8 cellular contexts compared by ENCODE assay signal in the genomic region with DNA sequence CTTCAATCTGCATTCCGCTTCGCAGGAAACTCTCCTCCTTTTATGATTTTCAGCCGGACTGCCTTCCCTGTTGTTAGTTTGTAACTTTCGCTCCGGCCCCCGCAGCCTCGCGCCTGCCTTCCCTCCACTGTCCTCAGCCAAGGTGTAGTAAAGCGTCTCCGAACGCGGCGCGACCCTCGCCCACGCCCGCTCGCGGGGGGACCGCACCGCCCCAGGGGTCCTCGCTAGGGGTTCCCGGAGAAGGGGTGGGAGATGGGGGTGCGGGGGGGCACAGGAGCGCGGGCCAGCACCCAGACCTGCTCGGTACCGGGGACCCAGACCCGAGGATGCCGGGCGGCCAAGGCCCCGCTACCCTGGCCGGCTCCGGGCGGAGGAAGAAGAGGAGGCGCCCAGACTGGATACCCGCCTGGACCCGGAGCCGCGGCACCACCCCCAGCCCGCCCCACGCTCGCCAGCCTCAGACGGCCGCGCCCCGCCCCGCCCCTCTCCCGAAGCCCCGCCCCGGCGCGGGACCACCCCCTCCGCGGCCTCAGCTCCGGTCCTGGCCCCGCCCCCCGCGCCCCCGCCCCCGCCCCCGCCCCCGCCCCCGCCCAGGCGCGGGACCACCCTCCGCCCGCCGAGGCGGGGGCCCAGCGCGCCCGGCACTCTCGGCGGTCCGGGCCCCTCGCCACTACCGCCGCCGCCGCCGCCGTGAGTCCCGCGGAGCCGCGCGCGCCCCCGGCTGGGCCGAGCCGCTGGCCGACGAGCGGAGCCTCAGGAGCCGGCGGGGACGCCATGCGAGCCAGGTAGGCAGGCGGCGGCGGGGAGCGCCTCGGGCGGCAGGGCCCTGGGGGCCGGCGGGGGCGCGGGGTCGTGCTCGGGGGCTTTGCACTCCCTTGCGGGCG. TPM values are rescaled to one million over a fixed set of nuclear protein-coding genes. Genes with fewer than 3 reads are reported as not detected.
DNase-seq lines count a peak whose midpoint lies in the region; ATAC-seq and TF ChIP-seq lines count a peak whose summit lies in the region.

A gene with protein sequence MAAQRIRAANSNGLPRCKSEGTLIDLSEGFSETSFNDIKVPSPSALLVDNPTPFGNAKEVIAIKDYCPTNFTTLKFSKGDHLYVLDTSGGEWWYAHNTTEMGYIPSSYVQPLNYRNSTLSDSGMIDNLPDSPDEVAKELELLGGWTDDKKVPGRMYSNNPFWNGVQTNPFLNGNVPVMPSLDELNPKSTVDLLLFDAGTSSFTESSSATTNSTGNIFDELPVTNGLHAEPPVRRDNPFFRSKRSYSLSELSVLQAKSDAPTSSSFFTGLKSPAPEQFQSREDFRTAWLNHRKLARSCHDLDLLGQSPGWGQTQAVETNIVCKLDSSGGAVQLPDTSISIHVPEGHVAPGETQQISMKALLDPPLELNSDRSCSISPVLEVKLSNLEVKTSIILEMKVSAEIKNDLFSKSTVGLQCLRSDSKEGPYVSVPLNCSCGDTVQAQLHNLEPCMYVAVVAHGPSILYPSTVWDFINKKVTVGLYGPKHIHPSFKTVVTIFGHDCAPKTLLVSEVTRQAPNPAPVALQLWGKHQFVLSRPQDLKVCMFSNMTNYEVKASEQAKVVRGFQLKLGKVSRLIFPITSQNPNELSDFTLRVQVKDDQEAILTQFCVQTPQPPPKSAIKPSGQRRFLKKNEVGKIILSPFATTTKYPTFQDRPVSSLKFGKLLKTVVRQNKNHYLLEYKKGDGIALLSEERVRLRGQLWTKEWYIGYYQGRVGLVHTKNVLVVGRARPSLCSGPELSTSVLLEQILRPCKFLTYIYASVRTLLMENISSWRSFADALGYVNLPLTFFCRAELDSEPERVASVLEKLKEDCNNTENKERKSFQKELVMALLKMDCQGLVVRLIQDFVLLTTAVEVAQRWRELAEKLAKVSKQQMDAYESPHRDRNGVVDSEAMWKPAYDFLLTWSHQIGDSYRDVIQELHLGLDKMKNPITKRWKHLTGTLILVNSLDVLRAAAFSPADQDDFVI (plus strand): TSS at position 632 of the 884 bp plus-strand sequence. CDS start 82,986 bp downstream, outside the sequence.

- peak within 1 kb of the TSS; percentile 99 for H3K4me3 ChIP-seq in endodermal cell (ENCODE audit: low read length)
- H3K4me3 ChIP-seq in lung = peak within 1 kb of the TSS; percentile 73

- CTCF ChIA-PET in activated CD4-positive, alpha-beta T cell treated with anti-CD3 and anti-CD28 coated beads, Interleukin-2, amount 10 ng/mL, durations not matched to agents 7 days and 5 days (lab: Charles Lee) = no interaction called here

- DNase-seq in COLO668 (lab: John Stamatoyannopoulos, UW; ENCODE audit: unreplicated experiment) = peak; percentile 89
- DNase-seq in NCI-H1048 (lab: John Stamatoyannopoulos, UW) = peak; percentile 18
- DNase-seq in activated CD4-positive, alpha-beta T cell treated with anti-CD3 and anti-CD28 coated beads, Interleukin-2, amount 10 ng/mL, durations not matched to agents 7 days and 5 days = peak; percentile 42
- peak; percentile 95 for DNase-seq in endodermal cell
- DNase-seq in lung (ENCODE audit: low spot score) = peak; percentile 77
- DNase-seq in stimulated activated CD8-positive, alpha-beta memory T cell treated with anti-CD3 and anti-CD28 coated beads, Interleukin-12 subunit alpha, Interleukin-12 subunit beta, amount 100 ng/mL, for 24 hours (ENCODE audit: extremely low read depth) = peak; percentile 10

- POLR2A ChIA-PET in activated CD4-positive, alpha-beta T cell treated with anti-CD3 and anti-CD28 coated beads, Interleukin-2, amount 10 ng/mL, durations not matched to agents 7 days and 5 days (lab: Charles Lee) = no interaction called here

- peaks cover 11% of the 10 kb centered on the region for H3K4me1 ChIP-seq in endodermal cell (ENCODE audit: control insufficient read depth, insufficient read depth, low read length)
- peaks cover 8 to 10% of the 10 kb centered on the region in 2 donors for H3K4me1 ChIP-seq in lung (ENCODE audit: control insufficient read depth in 2 of 2, insufficient read depth in 2 of 2, low read length in 2 of 2)

- H3K9me3 Mint-ChIP-seq in activated CD4-positive, alpha-beta T cell treated with anti-CD3 and anti-CD28 coated beads, Interleukin-2, amount 10 ng/mL, durations not matched to agents 7 days and 5 days = no peaks in the 10 kb centered on the region
- no peaks in the 10 kb centered on the region for H3K9me3 Mint-ChIP-seq in endodermal cell

- no peaks in the 10 kb centered on the region for H3K9me3 ChIP-seq in endodermal cell (ENCODE audit: control insufficient read depth, low read length)
- H3K9me3 ChIP-seq in lung (ENCODE audit: control insufficient read depth in 2 of 2, insufficient read depth in 1 of 2, low read length in 1 of 2) = no peaks in the 10 kb centered on the region

- peaks cover 7% of the 10 kb centered on the region for H3K4me1 Mint-ChIP-seq in activated CD4-positive, alpha-beta T cell treated with anti-CD3 and anti-CD28 coated beads, Interleukin-2, amount 10 ng/mL, durations not matched to agents 7 days and 5 days
- H3K4me1 Mint-ChIP-seq in endodermal cell = peaks cover 45% of the 10 kb centered on the region

- no peak within 1 kb of the TSS for H3K27ac Mint-ChIP-seq in activated CD4-positive, alpha-beta T cell treated with anti-CD3 and anti-CD28 coated beads, Interleukin-2, amount 10 ng/mL, durations not matched to agents 7 days and 5 days
- peak within 1 kb of the TSS; percentile 92 for H3K27ac Mint-ChIP-seq in endodermal cell

- ATAC-seq in lung (ENCODE audit: insufficient read depth, low FRiP score) (peak; percentile 84), HG03097 (IDR thresholded peaks at IDR 0.05; ENCODE audit: low FRiP score, unreplicated experiment) (no peak), HG03378 (IDR thresholded peaks at IDR 0.05; ENCODE audit: unreplicated experiment) (no peak)

- H3K27ac ChIP-seq in endodermal cell (ENCODE audit: low read depth, low read length) (peak within 1 kb of the TSS; percentile 66), lung (ENCODE audit: low read depth in 1 of 2, low read length in 1 of 2) (peak within 1 kb of the TSS; percentile 68 to 85)

- TF ChIP-seq CTCF in endodermal cell (conservative IDR thresholded peaks at IDR 0.05) (no peak), lung (IDR thresholded peaks at IDR 0.05; ENCODE audit: control extremely low read depth, extremely low read depth) (no peak)

- peaks cover 7% of the 10 kb centered on the region for H3K27me3 ChIP-seq in endodermal cell (ENCODE audit: control insufficient read depth, insufficient read depth, low read length, poor library complexity, severe bottlenecking)
- H3K27me3 ChIP-seq in lung (ENCODE audit: control insufficient read depth, insufficient read depth) = no peaks in the 10 kb centered on the region

- H3K4me3 Mint-ChIP-seq in activated CD4-positive, alpha-beta T cell treated with anti-CD3 and anti-CD28 coated beads, Interleukin-2, amount 10 ng/mL, durations not matched to agents 7 days and 5 days = peak within 1 kb of the TSS; percentile 73
- H3K4me3 Mint-ChIP-seq in endodermal cell = peak within 1 kb of the TSS; percentile 82

- H3K36me3 Mint-ChIP-seq in activated CD4-positive, alpha-beta T cell treated with anti-CD3 and anti-CD28 coated beads, Interleukin-2, amount 10 ng/mL, durations not matched to agents 7 days and 5 days (ENCODE audit: low read depth) = no peaks in the 10 kb centered on the region
- no peaks in the 10 kb centered on the region for H3K36me3 Mint-ChIP-seq in endodermal cell (ENCODE audit: low read depth)

- WGBS in endodermal cell (ENCODE audit: insufficient coverage in 1 of 2, insufficient read length in 1 of 2), 2 experiments = 1 to 2% methylated on average over 8 to 112 of the region's 113 CpGs
- WGBS in lung, 2 donors = 1% methylated on average over 51 to 113 of the region's 113 CpGs

- peaks cover 79% of the 10 kb centered on the region for H3K27me3 Mint-ChIP-seq in activated CD4-positive, alpha-beta T cell treated with anti-CD3 and anti-CD28 coated beads, Interleukin-2, amount 10 ng/mL, durations not matched to agents 7 days and 5 days
- peaks cover 36% of the 10 kb centered on the region for H3K27me3 Mint-ChIP-seq in endodermal cell (ENCODE audit: insufficient read depth)

- H3K36me3 ChIP-seq in endodermal cell (ENCODE audit: control insufficient read depth, insufficient read depth, low read length) (peaks cover 6% of the 10 kb centered on the region), lung (ENCODE audit: control insufficient read depth in 2 of 2, insufficient read depth in 2 of 2, low read length in 2 of 2) (no peaks in the 10 kb centered on the region)

- H3K9ac ChIP-seq in endodermal cell (ENCODE audit: extremely low read depth, low read length, poor library complexity, severe bottlenecking) = peak within 1 kb of the TSS; percentile 74

RNA-seq across cellular contexts. Expression of the gene that starts here (rescaled TPM):
- total RNA-seq in activated CD4-positive, alpha-beta T cell treated with anti-CD3 and anti-CD28 coated beads, Interleukin-2, amount 10 ng/mL, durations not matched to agents 7 days and 5 days = not detected
- total RNA-seq in endodermal cell (10 to 100 TPM; 49.1 to 53.4 TPM), lung (10 to 100 TPM; 20.6 to 36.5 TPM)
- polyA plus RNA-seq in endodermal cell (2013, experiment 1 of 2) = 77.6 TPM
- polyA plus RNA-seq in endodermal cell (2013, experiment 2 of 2) = 78.9 TPM
- 10 to 100 TPM; 12.0 to 15.8 TPM for polyA plus RNA-seq in lung

Comparison
In these comparisons a context has a peak if more than half of its experiments do, and no peak if none do; other contexts are left out.
1. RNA of the gene that starts here (total RNA-seq): 49.1 to 53.4 TPM in endodermal cell and 20.6 to 36.5 TPM in lung; not detected in activated CD4-positive, alpha-beta T cell treated with anti-CD3 and anti-CD28 coated beads, Interleukin-2, amount 10 ng/mL, durations not matched to agents 7 days and 5 days; every median in the first group is over 10 times any median in the second.
2. Peak in DNase-seq in activated CD4-positive, alpha-beta T cell treated with anti-CD3 and anti-CD28 coated beads, Interleukin-2, amount 10 ng/mL, durations not matched to agents 7 days and 5 days; RNA of the gene not detected or under 1 TPM.
3. DNase-seq: peak in every context shown above with its lines; median percentile 95 in endodermal cell; 89 in COLO668; 77 in lung; 42 in activated CD4-positive, alpha-beta T cell treated with anti-CD3 and anti-CD28 coated beads, Interleukin-2, amount 10 ng/mL, durations not matched to agents 7 days and 5 days; 18 in NCI-H1048; 10 in stimulated activated CD8-positive, alpha-beta memory T cell treated with anti-CD3 and anti-CD28 coated beads, Interleukin-12 subunit alpha, Interleukin-12 subunit beta, amount 100 ng/mL, for 24 hours.